Comparison of ENCODE assay signal across 14 cellular contexts in genomic region chr15:34049096-34049495, GRCh38. TPM values are rescaled to one million over a fixed set of nuclear protein-coding genes. Genes with fewer than 3 reads are reported as not detected.
DNase-seq lines count a peak whose midpoint lies in the region; FAIRE-seq and TF ChIP-seq lines count a peak whose summit lies in the region.
"Had no signal": no experiment of that assay in that cellular context is flagged by ENCODE, and none has a peak within 500 bp of the region (broad histone marks: within the 10 kb centered on the region; RNA-seq: fewer than 3 reads in every experiment).

No MANE protein-coding gene starts in this region.

- in situ Hi-C loops in ACHN (cut with HindIII; ENCODE audit: low pct_ligation_motif_present, low pct_unique_long_range_greater_than_20kb, low sequenced_read_pairs) = no loop called here

- no peak overlapping the region for H3K4me3 ChIP-seq in ascending aorta
- H3K4me3 ChIP-seq: gastroesophageal sphincter, transverse colon had no signal

- peak; percentile 86 for DNase-seq in ACHN
- no peak for DNase-seq in HTR-8/SVneo (ENCODE audit: insufficient read length, low spot score)
- peak; percentile 74 for DNase-seq in astrocyte of the hippocampus (ENCODE audit: low read depth, low spot score)
- peak; percentile 68 for DNase-seq in islet precursor cell
- no peak for DNase-seq in ascending aorta (ENCODE audit: low spot score in 2 of 2)
- DNase-seq in cerebellar cortex (ENCODE audit: low spot score) = no peak
- DNase-seq in activated CD4-positive, alpha-beta T cell treated with anti-CD3 and anti-CD28 coated beads, Interleukin-2, amount 50 U/mL, for 48 hours = no peak
- DNase-seq in C1 segment of cervical spinal cord (lab: John Stamatoyannopoulos, UW) = no peak
- DNase-seq: activated B cell treated with CpG ODN at 0.5 μM for 24 hours; KBM-7; NCI-H187 treated with DMSO at 0.1 percent for 48 hours; stimulated activated CD4-positive, alpha-beta T cell treated with anti-CD3 and anti-CD28 coated beads, Interleukin-4, amount 100 ng/mL, for 1 hour; transverse colon had no signal

- no peak for TF ChIP-seq CTCF in ascending aorta (IDR thresholded peaks at IDR 0.05)

- no peaks in the 10 kb centered on the region for H3K4me1 ChIP-seq in ascending aorta
- H3K4me1 ChIP-seq: gastroesophageal sphincter, transverse colon had no signal

- H3K36me3 ChIP-seq in ascending aorta = no peaks in the 10 kb centered on the region
- H3K36me3 ChIP-seq: gastroesophageal sphincter, transverse colon had no signal

- H3K27ac ChIP-seq in ascending aorta = no peak overlapping the region
- H3K27ac ChIP-seq: gastroesophageal sphincter, transverse colon had no signal

- no peaks in the 10 kb centered on the region for H3K27me3 ChIP-seq in ascending aorta
- H3K27me3 ChIP-seq: gastroesophageal sphincter, transverse colon had no signal

- intact Hi-C loops in ascending aorta (cut with DNase I) = no loop called here

- H3K9me3 ChIP-seq in ascending aorta = peaks cover 0 to 22% of the 10 kb centered on the region in 2 donors

- FAIRE-seq in HTR-8/SVneo (lab: Jason Lieb, UNC) = peak; percentile 36

RNA-seq across cellular contexts. Expression of gene AVEN, which starts 10.1 kb away (rescaled TPM):
- 17.3 TPM for total RNA-seq in ascending aorta

RNA-seq across cellular contexts. Expression of gene EMC7, which starts 52.6 kb away (rescaled TPM):
- 51.0 TPM for total RNA-seq in ascending aorta

RNA-seq across cellular contexts. Expression of gene PGBD4, which starts 52.8 kb away (rescaled TPM):
- 3.5 TPM for total RNA-seq in ascending aorta

Comparison
In these comparisons a context has a peak if more than half of its experiments do, and no peak if none do; other contexts are left out.
1. DNase-seq: peak in ACHN (single experiment), astrocyte of the hippocampus (single experiment) and islet precursor cell (single experiment); none in HTR-8/SVneo (single experiment), ascending aorta (0 of 2), cerebellar cortex (single experiment), activated CD4-positive, alpha-beta T cell treated with anti-CD3 and anti-CD28 coated beads, Interleukin-2, amount 50 U/mL, for 48 hours (0 of 2) and C1 segment of cervical spinal cord (0 of 14).